ENCODE assay signal across 8 cellular contexts in the genomic region with DNA sequence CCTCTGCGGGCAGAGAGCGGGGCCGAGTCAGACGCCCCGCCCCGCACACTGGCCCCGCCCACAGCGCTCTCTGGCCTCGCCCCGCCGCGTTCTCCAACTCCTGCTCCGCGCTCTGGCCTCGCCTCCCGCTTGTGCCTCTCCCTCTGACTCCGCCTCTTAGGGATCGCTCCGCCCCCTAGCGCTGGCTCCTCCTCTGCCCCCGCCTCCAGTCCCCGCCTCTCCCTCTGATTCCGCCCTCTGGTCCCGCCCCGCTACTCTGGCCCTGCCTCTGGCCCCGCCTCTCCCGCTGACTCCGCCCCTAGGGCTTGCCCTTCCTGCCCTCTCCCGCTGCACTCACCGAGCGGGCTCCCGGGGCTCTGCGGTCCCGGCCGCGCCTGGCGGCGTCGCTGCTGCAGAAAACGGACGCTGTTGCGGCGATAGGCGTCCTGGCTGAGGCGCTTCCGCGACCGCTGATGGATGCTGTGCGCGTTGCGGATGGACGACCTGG.
DNase-seq lines count a peak whose midpoint lies in the region; ATAC-seq, FAIRE-seq and TF ChIP-seq lines count a peak whose summit lies in the region.
"Not testable (repeated sequence)": the region's sequence is repeated elsewhere in the genome, so short reads cannot be mapped to it uniquely, and the experiment has no call there.

No MANE protein-coding gene starts in this region.

- H3K27me3 ChIP-seq in Peyer's patch; H1 (replicated peaks in 1 of 4; ENCODE audit: control insufficient read depth in 3 of 4, extremely low read depth in 1 of 4, insufficient read depth in 3 of 4, low read length in 3 of 4): not testable (repeated sequence)

- H4K5ac ChIP-seq in H1 (ENCODE audit: insufficient read length, low read depth, low read length): not testable (repeated sequence)

- TF ChIP-seq EP300 in A549 (IDR thresholded peaks at IDR 0.05); H1 (IDR thresholded peaks at IDR 0.05; ENCODE audit: borderline replicate concordance in 1 of 2, low read depth in 2 of 2, low read length in 2 of 2): not testable (repeated sequence)

- H3K4me3 ChIP-seq in A549: peak overlapping the region; percentile 36; the same call in 2 of the 3 replicates
- peak overlapping the region; percentile 32 to 50 (median 41) for H3K4me3 ChIP-seq in Peyer's patch
- H3K4me3 ChIP-seq in H1 (ENCODE audit: extremely low read depth in 1 of 4, insufficient read depth in 2 of 4, low read depth in 3 of 4, low read length in 4 of 4): peak overlapping the region in 2 of 4 experiments; percentile 34 to 49; a peak in 4 of 8 replicates
- peak overlapping the region; percentile 23 for H3K4me3 ChIP-seq in mesodermal cell (ENCODE audit: extremely low read depth, insufficient read depth, low read length, poor library complexity, severe bottlenecking)

- not testable (repeated sequence) for H3K14ac ChIP-seq in H1 (ENCODE audit: insufficient read length)

- H4K91ac ChIP-seq in H1 (replicated peaks; ENCODE audit: insufficient read length, low read length): not testable (repeated sequence)

- peak; percentile 20; the same call in 1 of the 2 replicates for TF ChIP-seq POLR2A in A549 (IDR thresholded peaks at IDR 0.05; ENCODE audit: low read length)
- not testable (repeated sequence) for TF ChIP-seq POLR2A in Peyer's patch (IDR thresholded peaks at IDR 0.05); H1 (IDR thresholded peaks at IDR 0.05; ENCODE audit: control extremely low read depth in 1 of 2, low read depth in 2 of 2, low read length in 2 of 2)

- H2BK5ac ChIP-seq in H1 (ENCODE audit: low read depth, low read length): not testable (repeated sequence)

- H3K27ac ChIP-seq in A549 (peak overlapping the region in 1 of 2 experiments; percentile 75; a peak in 3 of 6 replicates), Peyer's patch (peak overlapping the region in 3 of 4 donors; percentile 57 to 82 (median 68))
- H3K27ac ChIP-seq in H1 (ENCODE audit: low read depth, low read length); mesodermal cell (ENCODE audit: low read depth, low read length, severe bottlenecking): not testable (repeated sequence)

- H3K23ac ChIP-seq in H1 (ENCODE audit: insufficient read length): not testable (repeated sequence)

- H2BK120ac ChIP-seq in H1 (replicated peaks; ENCODE audit: low read depth, low read length): not testable (repeated sequence)

- H3K9ac ChIP-seq in H1 (replicated peaks in 1 of 4; ENCODE audit: extremely low read depth in 1 of 4, low read depth in 3 of 4, low read length in 3 of 4): not testable (repeated sequence)

- CTCF ChIA-PET in A549 (lab: Yijun Ruan, JAX); H1 (lab: Charles Lee; ENCODE audit: partially characterized antibody): not testable (repeated sequence)

- H4K8ac ChIP-seq in H1 (ENCODE audit: extremely low read depth, insufficient read depth, low read length): not testable (repeated sequence)

- H2AFZ ChIP-seq in H1 (ENCODE audit: low read length): not testable (repeated sequence)

- DNase-seq in A549 (ENCODE audit: low read depth in 1 of 2, low spot score in 1 of 2): not testable (repeated sequence)
- DNase-seq in Peyer's patch: peak in 2 of 3 donors; percentile 94 to 99
- DNase-seq in activated T-cell treated with anti-CD3 and anti-CD28 coated beads, Interleukin-2, amount 50 U/mL, for 1 hour: peak; percentile 97
- DNase-seq in H1 (ENCODE audit: low read depth in 1 of 2, low spot score in 2 of 2): peak in 1 of 2 experiments; percentile 97
- DNase-seq in stimulated activated CD4-positive, alpha-beta T cell treated with anti-CD3 and anti-CD28 coated beads, Interleukin-2, amount 100 ng/mL, for 4 hours (ENCODE audit: low read depth): peak; percentile 90

- TF ChIP-seq CTCF in A549 (IDR thresholded peaks at IDR 0.05); Peyer's patch (IDR thresholded peaks at IDR 0.05); H1 (IDR thresholded peaks at IDR 0.05; ENCODE audit: control extremely low read depth in 1 of 3, insufficient read depth in 1 of 3, low read depth in 1 of 3, low read length in 3 of 3): not testable (repeated sequence)

- not testable (repeated sequence) for H3K18ac ChIP-seq in H1 (ENCODE audit: extremely low read depth, low read length)

- H2BK20ac ChIP-seq in H1 (ENCODE audit: low read length): not testable (repeated sequence)

- not testable (repeated sequence) for TF ChIP-seq RAD21 in A549 (conservative IDR thresholded peaks at IDR 0.05 in 1 of 2, IDR thresholded peaks at IDR 0.05 in 1 of 2); H1 (IDR thresholded peaks at IDR 0.05 in 1 of 2, conservative IDR thresholded peaks at IDR 0.05 in 1 of 2; ENCODE audit: low read depth in 2 of 2, low read length in 2 of 2)

- H3K79me2 ChIP-seq in H1 (ENCODE audit: control insufficient read depth in 1 of 2, insufficient read depth in 2 of 2, low read length in 2 of 2): not testable (repeated sequence)

- H2BK12ac ChIP-seq in H1 (ENCODE audit: low read depth, low read length): not testable (repeated sequence)

- H2AK5ac ChIP-seq in H1 (ENCODE audit: low read depth, low read length): not testable (repeated sequence)

- WGBS in A549 (ENCODE audit: missing lambda C conversion rate): no CpG with 5 or more reads among the region's 52 CpGs
- WGBS in H1 (ENCODE audit: extremely low coverage in 1 of 2, insufficient coverage in 1 of 2, insufficient read length in 1 of 2, insufficient replicate concordance in 2 of 2, low coverage in 1 of 2, low lambda C conversion rate in 2 of 2, missing lambda C conversion rate in 1 of 2), 2 experiments: no CpG with 5 or more reads among the region's 52 CpGs
- 0% methylated on average over 9 of the region's 52 CpGs; no CpG with 5 or more reads in 1 of the 2 experiments for WGBS in mesodermal cell (ENCODE audit: insufficient coverage in 2 of 2), 2 experiments

- not testable (repeated sequence) for FAIRE-seq in A549 (lab: Jason Lieb, UNC); H1 (lab: Jason Lieb, UNC)

- H3K36me3 ChIP-seq in Peyer's patch; H1 (ENCODE audit: control insufficient read depth in 2 of 4, insufficient read depth in 4 of 4, low read length in 3 of 4); mesodermal cell (ENCODE audit: control insufficient read depth, insufficient read depth, low read length): not testable (repeated sequence)

- H3K4me1 ChIP-seq in A549; Peyer's patch; H1 (replicated peaks in 1 of 4; ENCODE audit: control insufficient read depth in 3 of 4, insufficient read depth in 4 of 4, low read length in 3 of 4); mesodermal cell (ENCODE audit: control insufficient read depth, insufficient read depth, low read length, poor library complexity, severe bottlenecking): not testable (repeated sequence)

- not testable (repeated sequence) for H3K23me2 ChIP-seq in H1 (ENCODE audit: low read depth, low read length)

- H3K4ac ChIP-seq in H1 (replicated peaks; ENCODE audit: insufficient read length, low read depth, low read length): not testable (repeated sequence)

- not testable (repeated sequence) for H3K56ac ChIP-seq in H1 (replicated peaks; ENCODE audit: insufficient read length, low read depth, low read length)

- peak; percentile 89 to 96 for ATAC-seq in A549
- peak; percentile 90 for ATAC-seq in GM19351 (IDR thresholded peaks at IDR 0.05; ENCODE audit: unreplicated experiment)
- peak; percentile 82 for ATAC-seq in HG02943 (IDR thresholded peaks at IDR 0.05; ENCODE audit: low read depth, unreplicated experiment)

- not testable (repeated sequence) for H3K9me3 ChIP-seq in A549; Peyer's patch; H1 (ENCODE audit: insufficient read depth in 2 of 2, low read depth in 1 of 2, low read length in 1 of 2); mesodermal cell (ENCODE audit: control insufficient read depth, low read length)

- not testable (repeated sequence) for H4K20me1 ChIP-seq in H1 (replicated peaks in 1 of 2; ENCODE audit: control insufficient read depth in 1 of 2, insufficient read depth in 2 of 2, low read length in 2 of 2)

- H3K79me1 ChIP-seq in H1 (ENCODE audit: low read depth, low read length): not testable (repeated sequence)

- not testable (repeated sequence) for H2BK15ac ChIP-seq in H1 (ENCODE audit: low read length)

- H3K4me2 ChIP-seq in A549: peak overlapping the region; percentile 58
- H3K4me2 ChIP-seq in H1 (ENCODE audit: insufficient read depth in 1 of 2, low read depth in 2 of 2, low read length in 2 of 2): peak overlapping the region; percentile 28 to 57; a peak in 2 of 4 replicates

- POLR2A ChIA-PET in A549 (lab: Yijun Ruan, JAX); H1 (lab: Charles Lee; ENCODE audit: partially characterized antibody): not testable (repeated sequence)
